In the genomic region with DNA sequence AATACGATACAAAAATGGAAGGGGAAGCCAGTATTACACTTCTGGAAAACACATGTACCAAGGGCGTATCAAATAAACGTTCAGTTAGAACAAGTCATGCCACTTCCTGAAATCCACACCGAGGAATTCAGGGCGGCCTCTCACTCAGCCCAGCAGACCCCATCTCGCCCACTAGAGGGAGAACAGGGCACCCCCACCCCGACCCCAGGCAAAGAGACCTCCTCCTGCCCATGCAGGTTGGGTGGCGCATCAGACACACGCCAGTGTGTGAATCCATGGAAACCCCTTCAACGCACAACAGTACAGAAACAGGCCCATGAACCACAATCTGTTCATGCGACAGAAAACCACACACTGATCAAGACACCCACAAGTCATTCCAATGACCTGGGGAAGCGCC, we compare ENCODE assay signal across 8 cellular contexts.
A peak's percentile ranks its signal among the peaks of the same experiment; 100 is the strongest.
DNase-seq lines count a peak whose midpoint lies in the region; ATAC-seq, FAIRE-seq and TF ChIP-seq lines count a peak whose summit lies in the region.
"Not testable (repeated sequence)": the region's sequence is repeated elsewhere in the genome, so short reads cannot be mapped to it uniquely, and the experiment has no call there.

No MANE protein-coding gene starts in this region.

- not testable (repeated sequence) for H3K4me2 ChIP-seq in PC-9; HepG2 (ENCODE audit: low read depth, low read length)

- H2AFZ ChIP-seq in PC-9; HepG2 (ENCODE audit: low read length): not testable (repeated sequence)

- CTCF ChIA-PET in PC-9 (lab: Charles Lee); activated CD4-positive, alpha-beta memory T cell treated with anti-CD3 and anti-CD28 coated beads for 36 hours (lab: Charles Lee); HepG2 (lab: Yijun Ruan, JAX; ENCODE audit: low intra/inter-chr PET ratio, low total read pairs): not testable (repeated sequence)

- not testable (repeated sequence) for H3K79me2 ChIP-seq in PC-9 (ENCODE audit: low read depth); HepG2 (ENCODE audit: insufficient read depth, low read length)

- DNase-seq in D721Med (ENCODE audit: insufficient read length, low spot score); activated naive CD4-positive, alpha-beta T cell treated with anti-CD3 and anti-CD28 coated beads, Interleukin-2, amount 50 U/mL, for 72 hours (ENCODE audit: low spot score in 2 of 2); chondrocyte (ENCODE audit: low spot score); HepG2 (ENCODE audit: low spot score); psoas muscle; upper lobe of right lung: not testable (repeated sequence)
- peak in 1 of 2 experiments; percentile 24 for DNase-seq in PC-9
- DNase-seq in activated CD4-positive, alpha-beta memory T cell treated with anti-CD3 and anti-CD28 coated beads for 36 hours, result peak; percentile 9

- FAIRE-seq in D721Med (lab: Jason Lieb, UNC); HepG2 (lab: Jason Lieb, UNC): not testable (repeated sequence)

- H3K36me3 Mint-ChIP-seq in activated CD4-positive, alpha-beta memory T cell treated with anti-CD3 and anti-CD28 coated beads for 36 hours; activated naive CD4-positive, alpha-beta T cell treated with anti-CD3 and anti-CD28 coated beads, Interleukin-2, amount 50 U/mL, for 72 hours; chondrocyte (ENCODE audit: low read depth): not testable (repeated sequence)

- TF ChIP-seq CTCF in D721Med (IDR thresholded peaks at IDR 0.05; ENCODE audit: insufficient read depth, missing control alignments), result peak; percentile 4
- peak; percentile 16; the same call in 1 of the 2 replicates for TF ChIP-seq CTCF in PC-9 (conservative IDR thresholded peaks at IDR 0.05)
- peak; percentile 14 for TF ChIP-seq CTCF in chondrocyte (IDR thresholded peaks at IDR 0.05)
- peak; percentile 25; the same call in 1 of the 2 replicates for TF ChIP-seq CTCF in HepG2 (CRISPR knock-in tag; IDR thresholded peaks at IDR 0.05)
- not testable (repeated sequence) for TF ChIP-seq CTCF in psoas muscle (IDR thresholded peaks at IDR 0.05); upper lobe of right lung (IDR thresholded peaks at IDR 0.05)

- not testable (repeated sequence) for H3F3A ChIP-seq in PC-9 (ENCODE audit: insufficient read depth, low read depth)

- H3K9me2 ChIP-seq in PC-9 (ENCODE audit: insufficient read depth), result not testable (repeated sequence)

- WGBS in HepG2 (ENCODE audit: low lambda C conversion rate), result 83% methylated on average over 5 of the region's 12 CpGs
- WGBS in psoas muscle, 3 donors, result 67 to 79% (median 69%) methylated on average over 6 of the region's 12 CpGs

- H3K27me3 Mint-ChIP-seq in activated CD4-positive, alpha-beta memory T cell treated with anti-CD3 and anti-CD28 coated beads for 36 hours; chondrocyte (ENCODE audit: low read depth): not testable (repeated sequence)

- H3K36me3 ChIP-seq in PC-9 (ENCODE audit: low read depth); HepG2 (replicated peaks in 1 of 2; ENCODE audit: control insufficient read depth in 1 of 2, insufficient read depth in 2 of 2, low read length in 2 of 2); psoas muscle (ENCODE audit: insufficient read depth in 1 of 2, low read depth in 1 of 2); upper lobe of right lung: not testable (repeated sequence)

- H4K20me1 ChIP-seq in PC-9 (ENCODE audit: insufficient read depth); HepG2 (ENCODE audit: insufficient read depth, low read length): not testable (repeated sequence)

- H3K27me3 ChIP-seq in PC-9 (ENCODE audit: insufficient read depth, low read depth); HepG2 (ENCODE audit: control insufficient read depth in 1 of 2, insufficient read depth in 2 of 2, low read length in 2 of 2); psoas muscle (ENCODE audit: insufficient read depth in 3 of 3, low read length in 2 of 3); upper lobe of right lung: not testable (repeated sequence)

- ATAC-seq in activated naive CD4-positive, alpha-beta T cell treated with anti-CD3 and anti-CD28 coated beads, Interleukin-2, amount 50 U/mL, for 72 hours, result peak; percentile 61 to 82
- peak; percentile 58 for ATAC-seq in HepG2
- ATAC-seq in psoas muscle, result peak; percentile 45 to 64 (median 60)
- ATAC-seq in upper lobe of right lung, result peak; percentile 32

- not testable (repeated sequence) for H3K9ac ChIP-seq in HepG2 (ENCODE audit: insufficient read depth, low read depth, low read length)

- not testable (repeated sequence) for H3K9me3 Mint-ChIP-seq in activated CD4-positive, alpha-beta memory T cell treated with anti-CD3 and anti-CD28 coated beads for 36 hours; activated naive CD4-positive, alpha-beta T cell treated with anti-CD3 and anti-CD28 coated beads, Interleukin-2, amount 50 U/mL, for 72 hours; chondrocyte (ENCODE audit: low read depth)

- not testable (repeated sequence) for H3K4me3 ChIP-seq in PC-9; HepG2 (replicated peaks in 1 of 3; ENCODE audit: insufficient read depth in 1 of 3, low read depth in 2 of 3, low read length in 3 of 3); psoas muscle; upper lobe of right lung

- TF ChIP-seq EP300 in HepG2 (IDR thresholded peaks at IDR 0.05; ENCODE audit: low read depth in 2 of 2, low read length in 2 of 2); HepG2 (CRISPR knock-in tag; IDR thresholded peaks at IDR 0.05; ENCODE audit: borderline replicate concordance): not testable (repeated sequence)

- not testable (repeated sequence) for H3K9me3 ChIP-seq in PC-9 (ENCODE audit: insufficient read depth, low read depth); HepG2 (ENCODE audit: low read length); psoas muscle; upper lobe of right lung

- POLR2A ChIA-PET in PC-9 (lab: Charles Lee; ENCODE audit: unreplicated experiment); activated CD4-positive, alpha-beta memory T cell treated with anti-CD3 and anti-CD28 coated beads for 36 hours (lab: Charles Lee); HepG2 (lab: Yijun Ruan, JAX): not testable (repeated sequence)

- H3K4me1 Mint-ChIP-seq in activated CD4-positive, alpha-beta memory T cell treated with anti-CD3 and anti-CD28 coated beads for 36 hours (ENCODE audit: low read depth); chondrocyte (ENCODE audit: low read depth): not testable (repeated sequence)

- TF ChIP-seq RAD21 in HepG2 (CRISPR knock-in tag; IDR thresholded peaks at IDR 0.05), result not testable (repeated sequence)

- not testable (repeated sequence) for H3K4me1 ChIP-seq in PC-9 (replicated peaks; ENCODE audit: insufficient read depth); HepG2 (ENCODE audit: insufficient read depth, low read length); psoas muscle; upper lobe of right lung

- not testable (repeated sequence) for TF ChIP-seq POLR2A in HepG2 (IDR thresholded peaks at IDR 0.05; ENCODE audit: insufficient read depth in 1 of 2, low read depth in 2 of 2, low read length in 2 of 2)

- intact Hi-C loops in PC-9 (cut with micrococcal nuclease; ENCODE audit: unreplicated experiment); activated CD4-positive, alpha-beta memory T cell treated with anti-CD3 and anti-CD28 coated beads for 36 hours (cut with micrococcal nuclease); HepG2 (cut with micrococcal nuclease; ENCODE audit: unreplicated experiment); psoas muscle (cut with DNase I); upper lobe of right lung (cut with DNase I): not testable (repeated sequence)

- not testable (repeated sequence) for H3K4me3 Mint-ChIP-seq in activated CD4-positive, alpha-beta memory T cell treated with anti-CD3 and anti-CD28 coated beads for 36 hours; chondrocyte (ENCODE audit: unreplicated experiment)

- H3K27ac ChIP-seq in PC-9; HepG2 (ENCODE audit: extremely low read length, insufficient read depth, low read length); psoas muscle; upper lobe of right lung: not testable (repeated sequence)

- BruUV-seq in PC-9 (replicated peaks; lab: Mats Ljungman, UMichigan); HepG2 (replicated peaks; lab: Mats Ljungman, UMichigan): not testable (repeated sequence)

- not testable (repeated sequence) for H3K27ac Mint-ChIP-seq in activated CD4-positive, alpha-beta memory T cell treated with anti-CD3 and anti-CD28 coated beads for 36 hours; activated naive CD4-positive, alpha-beta T cell treated with anti-CD3 and anti-CD28 coated beads, Interleukin-2, amount 50 U/mL, for 72 hours; chondrocyte (ENCODE audit: unreplicated experiment)

- in situ Hi-C loops in HepG2 (cut with HindIII; ENCODE audit: extremely low pct_ligation_motif_present, low pct_unique_long_range_greater_than_20kb), result not testable (repeated sequence)
